ENCODE assay signal across 10 cellular contexts in genomic region chr10:87656431-87657072, GRCh38. TPM values are rescaled to one million over a fixed set of nuclear protein-coding genes. Genes with fewer than 3 reads are reported as not detected.
DNase-seq lines count a peak whose midpoint lies in the region; ATAC-seq and TF ChIP-seq lines count a peak whose summit lies in the region.
"Had no signal": no experiment of that assay in that cellular context is flagged by ENCODE, and none has a peak within 500 bp of the region (broad histone marks: within the 10 kb centered on the region; RNA-seq: fewer than 3 reads in every experiment).

No MANE protein-coding gene starts in this region.

- no peaks in the 10 kb centered on the region for H3K9me3 ChIP-seq in BE2C
- H3K9me3 ChIP-seq in OCI-LY1 (ENCODE audit: low read length) = no peaks in the 10 kb centered on the region
- H3K9me3 ChIP-seq in naive thymus-derived CD4-positive, alpha-beta T cell (ENCODE audit: control insufficient read depth in 2 of 3, low read length in 3 of 3) = no peaks in the 10 kb centered on the region

- intact Hi-C loops in naive thymus-derived CD4-positive, alpha-beta T cell (cut with micrococcal nuclease) = loop anchor here (1.0 to 5.0 kb wide), 5 partner anchors 79 to 897 kb away; partner anchors contain the start of genes KLLN (in 1 of the 2) and PTEN (in 1 of the 2)

- no peak overlapping the region for H2AFZ ChIP-seq in OCI-LY1 (ENCODE audit: low read length)

- H3K9me2 ChIP-seq in OCI-LY1 (ENCODE audit: low read depth, low read length) = no peaks in the 10 kb centered on the region

- no peak overlapping the region for H3K27ac Mint-ChIP-seq in naive thymus-derived CD4-positive, alpha-beta T cell
- H3K27ac Mint-ChIP-seq: stimulated activated naive CD8-positive, alpha-beta T cell treated with anti-CD3 and anti-CD28 coated beads, Interleukin-15, amount 100 ng/mL, for 72 hours had no signal

- H3F3A ChIP-seq in OCI-LY1 (ENCODE audit: insufficient read depth, low read length) = no peaks in the 10 kb centered on the region

- H3K4me3 Mint-ChIP-seq in naive thymus-derived CD4-positive, alpha-beta T cell = no peak overlapping the region
- H3K4me3 Mint-ChIP-seq: stimulated activated naive CD8-positive, alpha-beta T cell treated with anti-CD3 and anti-CD28 coated beads, Interleukin-15, amount 100 ng/mL, for 72 hours had no signal

- H3K4me3 ChIP-seq in BE2C (ENCODE audit: low read depth, low read length) = no peak overlapping the region
- no peak overlapping the region for H3K4me3 ChIP-seq in OCI-LY1 (ENCODE audit: low read depth, low read length, poor library complexity, severe bottlenecking)
- no peak overlapping the region for H3K4me3 ChIP-seq in naive thymus-derived CD4-positive, alpha-beta T cell (ENCODE audit: low read length)

- H3K4me1 ChIP-seq in BE2C (no peaks in the 10 kb centered on the region), OCI-LY1 (ENCODE audit: insufficient read depth, low read length, severe bottlenecking) (peaks cover 9% of the 10 kb centered on the region)
- peaks cover 0 to 7% of the 10 kb centered on the region in 2 donors for H3K4me1 ChIP-seq in naive thymus-derived CD4-positive, alpha-beta T cell (ENCODE audit: control insufficient read depth in 2 of 2, insufficient read depth in 2 of 2, low read length in 2 of 2)

- H3K36me3 Mint-ChIP-seq in naive thymus-derived CD4-positive, alpha-beta T cell = peaks cover 0 to 4% (median 0%) of the 10 kb centered on the region in 5 donors

- no peaks in the 10 kb centered on the region for H3K36me3 ChIP-seq in BE2C
- no peaks in the 10 kb centered on the region for H3K36me3 ChIP-seq in OCI-LY1 (ENCODE audit: insufficient read depth, low read length)
- H3K36me3 ChIP-seq in naive thymus-derived CD4-positive, alpha-beta T cell (ENCODE audit: control insufficient read depth in 2 of 3, insufficient read depth in 3 of 3, low read length in 3 of 3) = no peaks in the 10 kb centered on the region

- H3K27me3 Mint-ChIP-seq in naive thymus-derived CD4-positive, alpha-beta T cell = peaks cover 29 to 45% (median 34%) of the 10 kb centered on the region in 5 donors

- no peaks in the 10 kb centered on the region for H4K20me1 ChIP-seq in OCI-LY1 (ENCODE audit: insufficient read depth, low read length)

- H3K27me3 ChIP-seq in BE2C (peaks cover 6% of the 10 kb centered on the region), OCI-LY1 (ENCODE audit: insufficient read depth, low read length) (no peaks in the 10 kb centered on the region)
- H3K27me3 ChIP-seq in naive thymus-derived CD4-positive, alpha-beta T cell (ENCODE audit: control insufficient read depth in 2 of 2, insufficient read depth in 2 of 2, low read length in 2 of 2) = peaks cover 3 to 10% of the 10 kb centered on the region in 2 donors

- no peak overlapping the region for H3K4me2 ChIP-seq in OCI-LY1 (ENCODE audit: low read length)

- ATAC-seq in naive thymus-derived CD4-positive, alpha-beta T cell = no peak
- ATAC-seq: stimulated activated naive CD8-positive, alpha-beta T cell treated with anti-CD3 and anti-CD28 coated beads, Interleukin-15, amount 100 ng/mL, for 72 hours had no signal

- H3K9ac ChIP-seq in OCI-LY1 (ENCODE audit: low read length) = no peak overlapping the region

- TF ChIP-seq CTCF in BE2C (IDR thresholded peaks at IDR 0.05; ENCODE audit: low read depth, low read length) (peak; percentile 77), GM13977 (IDR thresholded peaks at IDR 0.05; ENCODE audit: extremely low read depth, insufficient read depth, missing control alignments) (peak; percentile 76), OCI-LY1 (IDR thresholded peaks at IDR 0.05; ENCODE audit: low read length) (peak; percentile 80)

- POLR2A ChIA-PET in naive thymus-derived CD4-positive, alpha-beta T cell (lab: Charles Lee) = no interaction called here

- in situ Hi-C loops in GM13977 (cut with MboI; ENCODE audit: low pct_unique_long_range_greater_than_20kb, low sequenced_read_pairs, unreplicated experiment) = loop anchor here (25.0 kb wide), 1 partner anchor 906 kb away; no protein-coding TSS in a partner anchor

- DNase-seq in BE2C (peak; percentile 18), GM13977 (ENCODE audit: low spot score) (peak; percentile 77), dermis microvascular lymphatic vessel endothelial cell (ENCODE audit: low read depth in 2 of 2) (peak; percentile 52 to 65), HPDE6-E6E7 (ENCODE audit: extremely low spot score) (no peak), SHP77 (lab: John Stamatoyannopoulos, UW) (no peak), mucosa of gallbladder (ENCODE audit: low spot score) (no peak)
- DNase-seq in naive thymus-derived CD4-positive, alpha-beta T cell = peak in 5 of 9 donors; percentile 14 to 32 (median 31)

- H3K9me3 Mint-ChIP-seq in naive thymus-derived CD4-positive, alpha-beta T cell = no peaks in the 10 kb centered on the region
- H3K9me3 Mint-ChIP-seq: stimulated activated naive CD8-positive, alpha-beta T cell treated with anti-CD3 and anti-CD28 coated beads, Interleukin-15, amount 100 ng/mL, for 72 hours had no signal

- peaks cover 7 to 14% (median 13%) of the 10 kb centered on the region in 7 donors for H3K4me1 Mint-ChIP-seq in naive thymus-derived CD4-positive, alpha-beta T cell

- no peaks in the 10 kb centered on the region for H3K79me2 ChIP-seq in OCI-LY1 (ENCODE audit: insufficient read depth, low read length)

- CTCF ChIA-PET in naive thymus-derived CD4-positive, alpha-beta T cell (lab: Charles Lee) = interaction anchor here (1.2 kb wide), 1 partner anchor 896 kb away, joined by 3 read pairs; no protein-coding TSS in a partner anchor

- H3K27ac ChIP-seq in OCI-LY1 (ENCODE audit: low read depth, low read length, poor library complexity, severe bottlenecking) = no peak overlapping the region
- H3K27ac ChIP-seq in naive thymus-derived CD4-positive, alpha-beta T cell (ENCODE audit: low read depth, low read length) = no peak overlapping the region
- H3K27ac ChIP-seq: epithelial cell of prostate had no signal

RNA-seq across cellular contexts. Expression of gene PAPSS2, which starts 3.1 kb away (rescaled TPM):
- polyA plus RNA-seq in BE2C (2012; ENCODE audit: insufficient read depth, insufficient read length, low read depth) = 0.11 TPM
- 52.6 and 102 TPM in 2 replicates for total RNA-seq in dermis microvascular lymphatic vessel endothelial cell
- total RNA-seq in naive thymus-derived CD4-positive, alpha-beta T cell = 1 to 10 TPM in 1 of 5 experiments, under 1 TPM in 4; 0.21 to 1.6 (median 0.57) TPM
- under 1 TPM; 0.05 to 0.06 TPM for polyA plus RNA-seq in naive thymus-derived CD4-positive, alpha-beta T cell
- total RNA-seq in mucosa of gallbladder = 96.4 TPM

Comparison
In these comparisons a context has a peak if more than half of its experiments do, and no peak if none do; other contexts are left out.
1. DNase-seq: peak in BE2C (single experiment), GM13977 (single experiment), dermis microvascular lymphatic vessel endothelial cell (2 of 2) and naive thymus-derived CD4-positive, alpha-beta T cell (5 of 9); none in HPDE6-E6E7 (single experiment), SHP77 (0 of 2) and mucosa of gallbladder (single experiment).
2. RNA of gene PAPSS2, which starts 3.1 kb away (total RNA-seq): 96.4 TPM in mucosa of gallbladder (single experiment) and 52.6 to 102 TPM in dermis microvascular lymphatic vessel endothelial cell; 0.21 to 1.6 TPM in naive thymus-derived CD4-positive, alpha-beta T cell; every median in the first group is over 10 times any median in the second.
3. Peak in every context shown above with its lines, with median percentiles within 50 percentile points of each other: CTCF ChIP-seq.